8 cellular contexts compared by ENCODE assay signal in genomic region chr14:88386395-88386794, GRCh38. TPM values are rescaled to one million over a fixed set of nuclear protein-coding genes. Genes with fewer than 3 reads are reported as not detected.
DNase-seq lines count a peak whose midpoint lies in the region; ATAC-seq and TF ChIP-seq lines count a peak whose summit lies in the region.

No MANE protein-coding gene starts in this region.

- no peak overlapping the region for H3K4me3 ChIP-seq in CD8-positive, alpha-beta memory T cell (ENCODE audit: low read length)
- peak overlapping the region; percentile 71 for H3K4me3 ChIP-seq in MG63
- peak overlapping the region; percentile 97 to 100 for H3K4me3 ChIP-seq in duodenal mucosa (ENCODE audit: low read depth in 1 of 2, low read length in 2 of 2)

- H3K9me3 ChIP-seq in CD8-positive, alpha-beta memory T cell (ENCODE audit: low read length) = no peaks in the 10 kb centered on the region
- no peaks in the 10 kb centered on the region for H3K9me3 ChIP-seq in MG63
- H3K9me3 ChIP-seq in duodenal mucosa (ENCODE audit: control insufficient read depth in 1 of 2, low read length in 2 of 2) = no peaks in the 10 kb centered on the region

- peak overlapping the region; percentile 84 to 92 for H3K9ac ChIP-seq in duodenal mucosa (ENCODE audit: low read depth in 1 of 2, low read length in 2 of 2)

- peak overlapping the region; percentile 17 to 95 (median 85) for H3K27ac Mint-ChIP-seq in CD8-positive, alpha-beta memory T cell
- H3K27ac Mint-ChIP-seq in neural crest cell (ENCODE audit: unreplicated experiment) = peak overlapping the region; percentile 94

- ATAC-seq in GM21367 (IDR thresholded peaks at IDR 0.05; ENCODE audit: unreplicated experiment) = no peak
- ATAC-seq in HG02610 (IDR thresholded peaks at IDR 0.05; ENCODE audit: unreplicated experiment) = no peak
- ATAC-seq in HG02884 (IDR thresholded peaks at IDR 0.05; ENCODE audit: unreplicated experiment) = no peak

- DNase-seq in CD8-positive, alpha-beta memory T cell = no peak
- no peak for DNase-seq in MG63
- DNase-seq in neural crest cell (ENCODE audit: low read depth, low spot score) = no peak
- DNase-seq in Kasumi-1 (lab: John Stamatoyannopoulos, UW) = no peak

- no peak overlapping the region for H3K27ac ChIP-seq in CD8-positive, alpha-beta memory T cell (ENCODE audit: low read depth, low read length)
- no peak overlapping the region for H3K27ac ChIP-seq in duodenal mucosa (ENCODE audit: low read depth, low read length)

- no peaks in the 10 kb centered on the region for H3K27me3 Mint-ChIP-seq in CD8-positive, alpha-beta memory T cell
- peaks cover 20% of the 10 kb centered on the region for H3K27me3 Mint-ChIP-seq in neural crest cell (ENCODE audit: low read depth)

- no peaks in the 10 kb centered on the region for H3K36me3 ChIP-seq in CD8-positive, alpha-beta memory T cell (ENCODE audit: insufficient read depth, low read length)
- H3K36me3 ChIP-seq in MG63 = no peaks in the 10 kb centered on the region
- H3K36me3 ChIP-seq in duodenal mucosa (ENCODE audit: control insufficient read depth in 1 of 2, insufficient read depth in 2 of 2, low read length in 2 of 2) = no peaks in the 10 kb centered on the region

- peak overlapping the region; percentile 95 to 100 (median 97) for H3K4me3 Mint-ChIP-seq in CD8-positive, alpha-beta memory T cell
- H3K4me3 Mint-ChIP-seq in neural crest cell = peak overlapping the region; percentile 96

- peaks cover 7% of the 10 kb centered on the region for H3K4me1 ChIP-seq in CD8-positive, alpha-beta memory T cell (ENCODE audit: insufficient read depth, low read length)
- H3K4me1 ChIP-seq in duodenal mucosa (ENCODE audit: control insufficient read depth in 1 of 2, insufficient read depth in 2 of 2, low read length in 2 of 2) = peaks cover 7 to 17% of the 10 kb centered on the region in 2 donors

- CTCF ChIA-PET in CD8-positive, alpha-beta memory T cell (lab: Charles Lee) = no interaction called here

- no peaks in the 10 kb centered on the region for H3K27me3 ChIP-seq in CD8-positive, alpha-beta memory T cell (ENCODE audit: insufficient read depth, low read length, poor library complexity, severe bottlenecking)
- H3K27me3 ChIP-seq in MG63 = no peaks in the 10 kb centered on the region
- no peaks in the 10 kb centered on the region for H3K27me3 ChIP-seq in duodenal mucosa (ENCODE audit: control insufficient read depth in 1 of 2, insufficient read depth in 2 of 2, low read length in 2 of 2)

- no peaks in the 10 kb centered on the region for H3K9me3 Mint-ChIP-seq in CD8-positive, alpha-beta memory T cell
- H3K9me3 Mint-ChIP-seq in neural crest cell = no peaks in the 10 kb centered on the region

- peaks cover 19 to 23% (median 20%) of the 10 kb centered on the region in 3 donors for H3K4me1 Mint-ChIP-seq in CD8-positive, alpha-beta memory T cell
- peaks cover 22% of the 10 kb centered on the region for H3K4me1 Mint-ChIP-seq in neural crest cell

- TF ChIP-seq CTCF in neural crest cell (conservative IDR thresholded peaks at IDR 0.05) = no peak

- POLR2A ChIA-PET in CD8-positive, alpha-beta memory T cell (lab: Charles Lee) = no interaction called here

- peaks cover 0 to 8% (median 0%) of the 10 kb centered on the region in 3 donors for H3K36me3 Mint-ChIP-seq in CD8-positive, alpha-beta memory T cell
- no peaks in the 10 kb centered on the region for H3K36me3 Mint-ChIP-seq in neural crest cell (ENCODE audit: low read depth)

RNA-seq across cellular contexts. Expression of gene SPATA7, which starts 0.9 kb away (rescaled TPM):
- 1 to 10 TPM; 1.7 to 2.1 TPM for total RNA-seq in CD8-positive, alpha-beta memory T cell
- polyA plus RNA-seq in CD8-positive, alpha-beta memory T cell = 4.6 TPM
- 0.07 and 4.5 TPM in 2 replicates for total RNA-seq in MG63 (2014; rRNA removed; shearing (Covaris generic); ENCODE audit: low replicate concordance)
- 18.9 and 19.4 TPM in 2 replicates for total RNA-seq in neural crest cell
